In the genomic region with DNA sequence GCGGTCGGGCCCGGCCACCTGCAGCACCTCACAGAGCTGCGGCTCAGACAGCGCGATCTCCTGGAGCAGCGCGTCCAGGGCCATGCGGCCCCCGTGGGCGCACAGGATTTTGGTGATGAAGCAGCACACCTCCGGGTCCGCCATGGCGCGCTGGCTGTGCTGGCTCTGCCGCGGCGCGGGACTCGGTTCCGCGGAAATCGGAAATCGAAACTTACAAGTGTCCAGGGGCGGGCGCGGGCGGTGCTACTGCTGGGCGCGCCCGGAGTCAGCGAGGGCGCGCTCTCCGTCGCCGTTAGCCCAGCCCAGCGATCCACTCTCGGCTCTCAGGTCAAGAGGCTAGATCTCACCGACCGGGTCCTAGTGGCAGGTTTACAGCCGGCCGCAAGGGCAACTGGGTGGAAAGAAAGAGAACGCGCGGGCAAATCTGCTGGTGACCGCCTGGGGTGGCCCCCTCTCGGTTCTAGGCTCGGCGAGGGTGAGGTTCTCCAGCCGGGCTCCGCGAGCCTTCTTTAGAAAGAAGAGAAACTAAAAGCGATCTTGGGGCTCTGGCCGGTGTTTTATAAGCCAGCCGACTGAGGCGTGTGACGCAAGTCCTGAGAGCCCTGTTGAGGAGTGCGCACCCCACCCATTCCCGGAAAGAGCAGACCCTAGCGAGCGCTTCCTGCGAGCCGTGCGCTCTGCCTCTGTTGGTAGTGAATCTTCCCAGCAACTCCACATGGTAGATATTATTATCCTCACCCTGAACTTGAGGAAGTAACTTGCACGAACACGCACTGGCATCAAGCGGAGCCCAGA, we compare ENCODE assay signal across 8 cellular contexts. TPM values are rescaled to one million over a fixed set of nuclear protein-coding genes. Genes with fewer than 3 reads are reported as not detected.
A peak's percentile ranks its signal among the peaks of the same experiment; 100 is the strongest.
DNase-seq lines count a peak whose midpoint lies in the region; ATAC-seq, FAIRE-seq and TF ChIP-seq lines count a peak whose summit lies in the region.

TSS of gene ZC3HAV1 (minus strand) at position 533 of the 795 bp plus-strand sequence. CDS start at position 144, 389 bp downstream.

- peaks cover 3% of the 10 kb centered on the region for H3K36me3 ChIP-seq in mammary epithelial cell (ENCODE audit: insufficient read depth, low read length)
- H3K36me3 ChIP-seq in spleen: no peaks in the 10 kb centered on the region

- peak within 1 kb of the TSS; percentile 76 for H3K9ac ChIP-seq in mammary epithelial cell (ENCODE audit: insufficient read depth, low read length)

- H3K27ac ChIP-seq in A549 (peak within 1 kb of the TSS; percentile 90 to 96), mammary epithelial cell (ENCODE audit: insufficient read depth, low read depth, low read length) (peak within 1 kb of the TSS; percentile 87), spleen (peak within 1 kb of the TSS; percentile 97 to 100 (median 98))

- peaks cover 18 to 40% (median 25%) of the 10 kb centered on the region in 3 donors for H3K27me3 Mint-ChIP-seq in immature natural killer cell (ENCODE audit: low read depth in 3 of 3)

- intact Hi-C loops in mammary epithelial cell (cut with micrococcal nuclease): loop anchor here (1.0 to 2.0 kb wide), 3 partner anchors 9 to 231 kb away; partner anchors contain the start of gene UBN2
- intact Hi-C loops in spleen (cut with DNase I; ENCODE audit: low total_unique reads): no loop called here

- H3K4me3 ChIP-seq in A549: peak within 1 kb of the TSS; percentile 73
- peak within 1 kb of the TSS; percentile 94 for H3K4me3 ChIP-seq in WI38 (ENCODE audit: low read depth, low read length)
- H3K4me3 ChIP-seq in mammary epithelial cell (replicated peaks in 1 of 3; ENCODE audit: insufficient read depth in 1 of 3, low read depth in 2 of 3, low read length in 3 of 3): peak within 1 kb of the TSS; percentile 75 to 92 (median 80)
- peak within 1 kb of the TSS; percentile 84 to 98 (median 96) for H3K4me3 ChIP-seq in spleen

- peak; percentile 88 to 93 for ATAC-seq in A549
- peak; percentile 56 for ATAC-seq in GM18520 (IDR thresholded peaks at IDR 0.05; ENCODE audit: unreplicated experiment)
- ATAC-seq in HG03060 (IDR thresholded peaks at IDR 0.05; ENCODE audit: low read depth, unreplicated experiment): peak; percentile 52

- peaks cover 0 to 11% (median 11%) of the 10 kb centered on the region in 3 donors for H3K36me3 Mint-ChIP-seq in immature natural killer cell

- H3K4me1 ChIP-seq in A549: peaks cover 25% of the 10 kb centered on the region; the same call in 2 of the 3 replicates
- H3K4me1 ChIP-seq in mammary epithelial cell (ENCODE audit: insufficient read depth, low read length): peaks cover 22% of the 10 kb centered on the region
- H3K4me1 ChIP-seq in spleen: peaks cover 22 to 67% (median 39%) of the 10 kb centered on the region in 6 donors

- H3K9me3 Mint-ChIP-seq in immature natural killer cell: no peaks in the 10 kb centered on the region

- TF ChIP-seq CTCF in A549 (IDR thresholded peaks at IDR 0.05): no peak
- no peak for TF ChIP-seq CTCF in WI38 (IDR thresholded peaks at IDR 0.05; ENCODE audit: low read depth, low read length)
- TF ChIP-seq CTCF in mammary epithelial cell (conservative IDR thresholded peaks at IDR 0.05 in 1 of 2, IDR thresholded peaks at IDR 0.05 in 1 of 2; ENCODE audit: extremely low read depth in 1 of 2, insufficient read depth in 1 of 2, low read depth in 1 of 2, low read length in 2 of 2): no peak
- peak in 6 of 11 experiments; percentile 8 to 43 (median 14) for TF ChIP-seq CTCF in spleen (IDR thresholded peaks at IDR 0.05 in 8 of 11, conservative IDR thresholded peaks at IDR 0.05 in 3 of 11)

- peak; percentile 51 for TF ChIP-seq POLR2A in A549 (IDR thresholded peaks at IDR 0.05; ENCODE audit: low read length)
- peak in 2 of 3 donors; percentile 54 to 87 for TF ChIP-seq POLR2A in spleen (IDR thresholded peaks at IDR 0.05)

- dilution Hi-C loops in mammary epithelial cell (cut with HindIII; ENCODE audit: low sequenced_read_pairs): no loop called here

- H3K4me3 Mint-ChIP-seq in immature natural killer cell: peak within 1 kb of the TSS; percentile 94 to 100 (median 97)

- H4K20me1 ChIP-seq in mammary epithelial cell (ENCODE audit: insufficient read depth, low read length): no peaks in the 10 kb centered on the region

- H3K4me1 Mint-ChIP-seq in immature natural killer cell: peaks cover 53% of the 10 kb centered on the region in 2 donors

- H3K4me2 ChIP-seq in A549 (peak within 1 kb of the TSS; percentile 83), mammary epithelial cell (ENCODE audit: insufficient read depth, low read depth, low read length) (peak within 1 kb of the TSS; percentile 95)

- BruUV-seq in mammary epithelial cell (replicated peaks; lab: Mats Ljungman, UMichigan): TSS peak; percentile 83

- TF ChIP-seq RAD21 in A549 (conservative IDR thresholded peaks at IDR 0.05 in 1 of 2, IDR thresholded peaks at IDR 0.05 in 1 of 2): no peak

- 2% methylated on average over 24 of the region's 68 CpGs for WGBS in A549 (ENCODE audit: missing lambda C conversion rate)
- WGBS in mammary epithelial cell (ENCODE audit: low coverage, missing lambda C conversion rate): 2% methylated on average over 21 of the region's 68 CpGs
- WGBS in spleen, 5 donors: 0% methylated on average over 36 to 68 of the region's 68 CpGs

- H3K9me3 ChIP-seq in A549: no peaks in the 10 kb centered on the region
- no peaks in the 10 kb centered on the region for H3K9me3 ChIP-seq in mammary epithelial cell (replicated peaks; ENCODE audit: insufficient read depth, low read length)
- peaks cover 0 to 4% (median 0%) of the 10 kb centered on the region in 8 donors for H3K9me3 ChIP-seq in spleen

- H3K79me2 ChIP-seq in mammary epithelial cell (ENCODE audit: insufficient read depth, low read length): peaks cover 47% of the 10 kb centered on the region

- TF ChIP-seq EP300 in A549 (IDR thresholded peaks at IDR 0.05): no peak

- DNase-seq in A549 (ENCODE audit: low read depth in 1 of 2, low spot score in 1 of 2) (peak; percentile 86 to 89), NCI-H2171 treated with DMSO at 0.1 percent for 48 hours (lab: John Stamatoyannopoulos, UW) (peak; percentile 53), mammary epithelial cell (peak; percentile 86), immature natural killer cell (peak; percentile 90 to 93 (median 93)), spleen (peak; percentile 97)

- H3K27me3 ChIP-seq in mammary epithelial cell (ENCODE audit: insufficient read depth, low read length) (no peaks in the 10 kb centered on the region), spleen (replicated peaks in 1 of 7) (no peaks in the 10 kb centered on the region)

- no peak for FAIRE-seq in A549 (lab: Jason Lieb, UNC)

- peak within 1 kb of the TSS; percentile 99 to 100 (median 100) for H3K27ac Mint-ChIP-seq in immature natural killer cell

- peak within 1 kb of the TSS; percentile 99 for H2AFZ ChIP-seq in mammary epithelial cell (ENCODE audit: low read depth, low read length)

- in situ Hi-C loops in mammary epithelial cell (cut with MboI; ENCODE audit: low sequenced_read_pairs in 2 of 2): no loop called here

- CTCF ChIA-PET in A549 (lab: Yijun Ruan, JAX) (no interaction called here), mammary epithelial cell (lab: Charles Lee; ENCODE audit: low non-redundant PET) (no interaction called here)

- POLR2A ChIA-PET in A549 (lab: Yijun Ruan, JAX): no interaction called here

TF ChIP-seq in A549, 52 proteins besides CTCF, POLR2A, EP300 and RAD21 (continues in another document):
- TF ChIP-seq ZNF302 (CRISPR knock-in tag; IDR thresholded peaks at IDR 0.05) (no peak), ZSCAN20 (CRISPR knock-in tag; IDR thresholded peaks at IDR 0.05) (no peak), NR3C1 (IDR thresholded peaks at IDR 0.05) (no peak), ZFP36 (IDR thresholded peaks at IDR 0.05; ENCODE audit: borderline replicate concordance, partially characterized antibody) (no peak), RCOR1 (IDR thresholded peaks at IDR 0.05; ENCODE audit: low read depth, low read length) (no peak), CHD4 (IDR thresholded peaks at IDR 0.05; ENCODE audit: borderline replicate concordance) (no peak), EHMT2 (IDR thresholded peaks at IDR 0.05; ENCODE audit: low read depth) (no peak)
- TF ChIP-seq, protein P1, sequence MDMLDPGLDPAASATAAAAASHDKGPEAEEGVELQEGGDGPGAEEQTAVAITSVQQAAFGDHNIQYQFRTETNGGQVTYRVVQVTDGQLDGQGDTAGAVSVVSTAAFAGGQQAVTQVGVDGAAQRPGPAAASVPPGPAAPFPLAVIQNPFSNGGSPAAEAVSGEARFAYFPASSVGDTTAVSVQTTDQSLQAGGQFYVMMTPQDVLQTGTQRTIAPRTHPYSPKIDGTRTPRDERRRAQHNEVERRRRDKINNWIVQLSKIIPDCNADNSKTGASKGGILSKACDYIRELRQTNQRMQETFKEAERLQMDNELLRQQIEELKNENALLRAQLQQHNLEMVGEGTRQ (IDR thresholded peaks at IDR 0.05): no peak

RNA-seq across cellular contexts. Expression of gene ZC3HAV1, which starts in this region (rescaled TPM):
- polyA plus RNA-seq in A549 (2011; rRNA removed) (32.1 and 36.8 TPM in 2 replicates), A549 (2017; fragmentation: RNase III; extraction: RNeasy Plus Mini Kit Qiagen cat#74134 plus additional on column Dnase treatment) (22.2 to 22.7 TPM (median 22.6 TPM) in 3 replicates), mammary epithelial cell (24.2 TPM), immature natural killer cell (100 to 1,000 TPM in 1 of 3 donors, 10 to 100 TPM in 2; 69.4 to 121 (median 74.5) TPM), spleen (10 to 100 TPM; 12.7 to 19.0 (median 13.0) TPM)
- 12.0 and 15.0 TPM in 2 replicates for polyA plus RNA-seq in A549 (2012; cell fraction: cytosol; rRNA removed)
- polyA plus RNA-seq in A549 (2012; cell fraction: nucleus; rRNA removed): 13.8 and 15.4 TPM in 2 replicates
- polyA minus RNA-seq in A549 (2011; rRNA and poly(A)+ RNA removed): 55.8 and 65.1 TPM in 2 replicates
- total RNA-seq in mammary epithelial cell (10 to 100 TPM; 23.6 to 50.5 TPM), spleen (10 to 100 TPM; 53.4 to 82.4 (median 68.3) TPM)
- 35.7 TPM for polyA minus RNA-seq in mammary epithelial cell

Comparison
In these comparisons a context has a peak if more than half of its experiments do, and no peak if none do; other contexts are left out.
1. Peak in every context shown above with its lines: DNase-seq, ATAC-seq, H3K4me3 ChIP-seq and H3K27ac ChIP-seq.
2. CTCF ChIP-seq: peak in spleen (6 of 11); none in A549 (single experiment), WI38 (single experiment) and mammary epithelial cell (0 of 2).